ENCODE assay signal across 9 cellular contexts in genomic region chr7:139915864-139916716, GRCh38.
DNase-seq lines count a peak whose midpoint lies in the region; ATAC-seq and TF ChIP-seq lines count a peak whose summit lies in the region.
"Had no signal": no experiment of that assay in that cellular context is flagged by ENCODE, and none has a peak within 500 bp of the region (broad histone marks: within the 10 kb centered on the region; RNA-seq: fewer than 3 reads in every experiment).

No MANE protein-coding gene starts in this region.

- no peaks in the 10 kb centered on the region for H3K36me3 ChIP-seq in colonic mucosa
- H3K36me3 ChIP-seq in thyroid gland, result no peaks in the 10 kb centered on the region

- intact Hi-C loops in colonic mucosa (cut with DNase I), result no loop called here
- intact Hi-C loops in thyroid gland (cut with DNase I), result no loop called here

- peak overlapping the region; percentile 44 for H3K27ac ChIP-seq in colonic mucosa
- peak overlapping the region in 2 of 3 donors; percentile 28 to 65 for H3K27ac ChIP-seq in thyroid gland
- H3K27ac ChIP-seq: VCaP had no signal

- ATAC-seq in GM21576 (IDR thresholded peaks at IDR 0.05; ENCODE audit: unreplicated experiment), result peak; percentile 86
- ATAC-seq in naive thymus-derived CD8-positive, alpha-beta T cell, result peak; percentile 32 to 56

- H3K27me3 ChIP-seq in colonic mucosa (no peaks in the 10 kb centered on the region), thyroid gland (no peaks in the 10 kb centered on the region)

- 65 to 80% methylated on average over 9 to 10 of the region's 10 CpGs for WGBS in thyroid gland, 2 donors

- H3K4me1 ChIP-seq in colonic mucosa (no peaks in the 10 kb centered on the region), thyroid gland (peaks cover 0 to 16% of the 10 kb centered on the region in 2 donors)

- no peaks in the 10 kb centered on the region for H3K9me3 Mint-ChIP-seq in IgD-negative memory B cell
- no peaks in the 10 kb centered on the region for H3K9me3 Mint-ChIP-seq in naive thymus-derived CD8-positive, alpha-beta T cell

- no peak for TF ChIP-seq POLR2A in thyroid gland (IDR thresholded peaks at IDR 0.05)

- H3K4me1 Mint-ChIP-seq in IgD-negative memory B cell, result peaks cover 7 to 22% (median 20%) of the 10 kb centered on the region in 3 donors
- peaks cover 4 to 22% (median 9%) of the 10 kb centered on the region in 4 donors for H3K4me1 Mint-ChIP-seq in naive thymus-derived CD8-positive, alpha-beta T cell

- DNase-seq in DMS53 treated with DMSO at 0.1 percent for 48 hours (lab: John Stamatoyannopoulos, UW; ENCODE audit: unreplicated experiment) (peak; percentile 57), colonic mucosa (peak; percentile 30), thyroid gland (peak in 1 of 2 donors; percentile 20), Ammon's horn (ENCODE audit: low spot score) (no peak)
- peak; percentile 32 for DNase-seq in activated CD4-positive, CD25-positive, alpha-beta regulatory T cell treated with anti-CD3 and anti-CD28 coated beads, Interleukin-2, amount 50 U/mL, for 16 hours (ENCODE audit: low read depth, low spot score)
- DNase-seq in naive thymus-derived CD8-positive, alpha-beta T cell, result peak in 2 of 10 donors; percentile 5 to 42

- no peaks in the 10 kb centered on the region for H3K9me3 ChIP-seq in colonic mucosa
- no peaks in the 10 kb centered on the region for H3K9me3 ChIP-seq in thyroid gland

- TF ChIP-seq CTCF in colonic mucosa (IDR thresholded peaks at IDR 0.05) (no peak), thyroid gland (IDR thresholded peaks at IDR 0.05) (no peak)

- H3K27me3 Mint-ChIP-seq in IgD-negative memory B cell, result no peaks in the 10 kb centered on the region
- peaks cover 0 to 4% (median 0%) of the 10 kb centered on the region in 5 donors for H3K27me3 Mint-ChIP-seq in naive thymus-derived CD8-positive, alpha-beta T cell

- no peak overlapping the region for H3K9ac ChIP-seq in colonic mucosa (ENCODE audit: low read depth in 2 of 2, low read length in 2 of 2)

- POLR2A ChIA-PET in naive thymus-derived CD8-positive, alpha-beta T cell (lab: Charles Lee), result no interaction called here

- peak overlapping the region in 2 of 4 donors; percentile 34 to 83 for H3K4me3 Mint-ChIP-seq in IgD-negative memory B cell
- no peak overlapping the region for H3K4me3 Mint-ChIP-seq in naive thymus-derived CD8-positive, alpha-beta T cell

- peak overlapping the region; percentile 1 to 90 (median 25) for H3K27ac Mint-ChIP-seq in IgD-negative memory B cell
- peak overlapping the region in 1 of 10 donors; percentile 39 for H3K27ac Mint-ChIP-seq in naive thymus-derived CD8-positive, alpha-beta T cell

- peaks cover 2% of the 10 kb centered on the region for H3K36me3 Mint-ChIP-seq in IgD-negative memory B cell
- no peaks in the 10 kb centered on the region for H3K36me3 Mint-ChIP-seq in naive thymus-derived CD8-positive, alpha-beta T cell

- H3K4me3 ChIP-seq in colonic mucosa, result no peak overlapping the region
- H3K4me3 ChIP-seq in thyroid gland (replicated peaks in 1 of 3), result no peak overlapping the region
